In the genomic region with DNA sequence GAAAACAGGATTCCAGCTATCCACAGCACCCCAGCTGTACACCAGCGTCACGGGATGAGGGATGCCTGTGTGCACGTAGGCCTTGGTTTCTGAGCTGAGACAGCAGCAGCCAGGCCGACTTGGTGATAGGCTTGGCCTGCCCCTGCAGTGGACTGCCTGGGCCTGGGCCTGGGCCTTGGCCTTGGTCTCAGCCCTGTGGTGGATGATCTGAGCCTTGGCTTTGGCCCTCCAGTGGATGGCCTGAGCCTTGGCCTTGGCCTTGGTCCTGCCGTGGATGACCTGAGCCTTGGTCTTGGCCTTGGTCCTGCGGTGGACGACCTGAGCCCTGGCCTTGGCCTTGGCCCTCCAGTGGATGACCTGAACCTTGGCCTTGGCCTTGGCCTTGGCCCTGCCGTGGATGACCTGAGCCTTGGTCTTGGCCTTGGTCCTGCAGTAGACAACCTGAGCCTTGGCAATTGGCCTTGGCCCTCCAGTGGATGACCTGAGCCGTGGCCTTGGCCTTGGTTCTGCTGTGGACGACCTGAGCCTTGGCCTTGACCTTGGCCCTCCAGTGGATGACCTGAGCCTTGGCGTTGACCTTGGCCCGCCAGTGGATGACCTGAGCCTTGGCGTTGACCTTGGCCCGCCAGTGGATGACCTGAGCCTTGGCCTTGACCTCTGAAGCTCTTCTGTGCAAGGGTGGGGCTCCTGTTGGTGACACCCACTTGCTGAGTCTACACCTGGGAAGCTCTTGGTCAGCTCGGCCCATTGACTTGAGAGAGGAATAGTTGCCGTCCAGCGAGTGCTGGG, we compare ENCODE assay signal across 17 cellular contexts.
DNase-seq lines count a peak whose midpoint lies in the region; ATAC-seq, FAIRE-seq and TF ChIP-seq lines count a peak whose summit lies in the region.
"Had no signal": no experiment of that assay in that cellular context is flagged by ENCODE, and none has a peak within 500 bp of the region (broad histone marks: within the 10 kb centered on the region; RNA-seq: fewer than 3 reads in every experiment).

No MANE protein-coding gene starts in this region.

- H3K4ac ChIP-seq in H1 (replicated peaks; ENCODE audit: insufficient read length, low read depth, low read length): peak overlapping the region; percentile 59

- TF ChIP-seq POLR2A in H1 (IDR thresholded peaks at IDR 0.05; ENCODE audit: control extremely low read depth in 1 of 2, low read depth in 2 of 2, low read length in 2 of 2) (no peak), right lobe of liver (IDR thresholded peaks at IDR 0.05) (no peak), sigmoid colon (IDR thresholded peaks at IDR 0.05) (no peak)

- no peaks in the 10 kb centered on the region for H3K23me2 ChIP-seq in H1 (ENCODE audit: low read depth, low read length)

- peaks cover 0 to 89% of the 10 kb centered on the region in 2 experiments for H3K79me2 ChIP-seq in H1 (ENCODE audit: control insufficient read depth in 1 of 2, insufficient read depth in 2 of 2, low read length in 2 of 2)

- H3K23ac ChIP-seq in H1 (ENCODE audit: insufficient read length): no peak overlapping the region

- H3K79me1 ChIP-seq in H1 (ENCODE audit: low read depth, low read length): peaks cover 18% of the 10 kb centered on the region

- no peaks in the 10 kb centered on the region for H3K9me3 ChIP-seq in H1 (ENCODE audit: insufficient read depth in 2 of 2, low read depth in 1 of 2, low read length in 1 of 2)
- H3K9me3 ChIP-seq in right lobe of liver: no peaks in the 10 kb centered on the region
- H3K9me3 ChIP-seq in sigmoid colon: no peaks in the 10 kb centered on the region
- H3K9me3 ChIP-seq: pancreas had no signal

- peak overlapping the region; percentile 71 for H2BK5ac ChIP-seq in H1 (ENCODE audit: low read depth, low read length)

- no peak overlapping the region for H3K14ac ChIP-seq in H1 (ENCODE audit: insufficient read length)

- H3K9ac ChIP-seq in H1 (replicated peaks in 1 of 4; ENCODE audit: extremely low read depth in 1 of 4, low read depth in 3 of 4, low read length in 3 of 4): no peak overlapping the region

- H2BK20ac ChIP-seq in H1 (ENCODE audit: low read length): no peak overlapping the region

- H2AFZ ChIP-seq in H1 (ENCODE audit: low read length): no peak overlapping the region

- no peak for TF ChIP-seq RAD21 in H1 (IDR thresholded peaks at IDR 0.05 in 1 of 2, conservative IDR thresholded peaks at IDR 0.05 in 1 of 2; ENCODE audit: low read depth in 2 of 2, low read length in 2 of 2)

- H2AK5ac ChIP-seq in H1 (ENCODE audit: low read depth, low read length): no peak overlapping the region

- H3K4me1 ChIP-seq in H1 (replicated peaks in 1 of 4; ENCODE audit: control insufficient read depth in 3 of 4, insufficient read depth in 4 of 4, low read length in 3 of 4) (peaks cover 0 to 14% (median 3%) of the 10 kb centered on the region in 4 experiments; a peak in 4 of 7 replicates), right lobe of liver (peaks cover 0 to 20% (median 4%) of the 10 kb centered on the region in 4 donors), sigmoid colon (peaks cover 0 to 54% (median 48%) of the 10 kb centered on the region in 4 donors)
- H3K4me1 ChIP-seq: pancreas had no signal

- H3K36me3 ChIP-seq in H1 (ENCODE audit: control insufficient read depth in 2 of 4, insufficient read depth in 4 of 4, low read length in 3 of 4) (peaks cover 0 to 4% (median 2%) of the 10 kb centered on the region in 4 experiments; a peak in 4 of 8 replicates), right lobe of liver (peaks cover 0 to 1% (median 0%) of the 10 kb centered on the region in 4 donors), sigmoid colon (no peaks in the 10 kb centered on the region)
- H3K36me3 ChIP-seq: pancreas had no signal

- H3K27ac ChIP-seq in H1 (ENCODE audit: low read depth, low read length) (no peak overlapping the region), right lobe of liver (peak overlapping the region; percentile 43 to 83 (median 59)), sigmoid colon (peak overlapping the region; percentile 38 to 93 (median 86))
- H3K27ac ChIP-seq: pancreas had no signal

- DNase-seq in AG10803 (ENCODE audit: low read depth) (peak; percentile 36), H1 (ENCODE audit: low read depth in 1 of 2, low spot score in 2 of 2) (no peak), right lobe of liver (no peak), sigmoid colon (peak; percentile 78), kidney glomerular epithelial cell (lab: John Stamatoyannopoulos, UW) (no peak)
- DNase-seq: activated CD4-positive, alpha-beta T cell treated with anti-CD3 and anti-CD28 coated beads for 36 hours; activated naive CD8-positive, alpha-beta T cell treated with anti-CD3 and anti-CD28 coated beads, Interleukin-2, amount 10 ng/mL, durations not matched to agents 7 days and 5 days; activated T-cell treated with anti-CD3 and anti-CD28 coated beads, Interleukin-2, amount 50 U/mL, for 1 hour; GOT3; mammary epithelial cell; NCI-H1092; NK-92 treated with Interleukin-12 subunit alpha and Interleukin-12 subunit beta, amount 100 ng/mL, for 24 hours had no signal

- peaks cover 12 to 36% of the 10 kb centered on the region in 2 experiments for H4K20me1 ChIP-seq in H1 (replicated peaks in 1 of 2; ENCODE audit: control insufficient read depth in 1 of 2, insufficient read depth in 2 of 2, low read length in 2 of 2)

- H2BK15ac ChIP-seq in H1 (ENCODE audit: low read length): no peak overlapping the region; the same call in 1 of the 2 replicates

- ATAC-seq in right lobe of liver (peak; percentile 4 to 16 (median 8)), GM21390 (IDR thresholded peaks at IDR 0.05; ENCODE audit: unreplicated experiment) (no peak), HG02973 (IDR thresholded peaks at IDR 0.05; ENCODE audit: unreplicated experiment) (no peak), GM19035 (IDR thresholded peaks at IDR 0.05; ENCODE audit: unreplicated experiment) (no peak)
- ATAC-seq: activated CD4-positive, alpha-beta T cell treated with anti-CD3 and anti-CD28 coated beads for 36 hours had no signal

- FAIRE-seq in H1 (lab: Jason Lieb, UNC): no peak
- FAIRE-seq: A204.1, pancreas had no signal

- peak overlapping the region; percentile 72; the same call in 1 of the 2 replicates for H4K8ac ChIP-seq in H1 (ENCODE audit: extremely low read depth, insufficient read depth, low read length)

- H3K18ac ChIP-seq in H1 (ENCODE audit: extremely low read depth, low read length): no peak overlapping the region

- H3K27me3 ChIP-seq in H1 (replicated peaks in 1 of 4; ENCODE audit: control insufficient read depth in 3 of 4, extremely low read depth in 1 of 4, insufficient read depth in 3 of 4, low read length in 3 of 4): no peaks in the 10 kb centered on the region
- H3K27me3 ChIP-seq in right lobe of liver: no peaks in the 10 kb centered on the region
- H3K27me3 ChIP-seq in sigmoid colon: no peaks in the 10 kb centered on the region
- H3K27me3 ChIP-seq: pancreas had no signal

- H3K56ac ChIP-seq in H1 (replicated peaks; ENCODE audit: insufficient read length, low read depth, low read length): no peak overlapping the region

- no peak for TF ChIP-seq CTCF in AG10803 (conservative IDR thresholded peaks at IDR 0.05; ENCODE audit: low read length)
- TF ChIP-seq CTCF in H1 (IDR thresholded peaks at IDR 0.05; ENCODE audit: control extremely low read depth in 1 of 3, insufficient read depth in 1 of 3, low read depth in 1 of 3, low read length in 3 of 3): no peak
- no peak for TF ChIP-seq CTCF in right lobe of liver (IDR thresholded peaks at IDR 0.05)
- TF ChIP-seq CTCF in sigmoid colon (IDR thresholded peaks at IDR 0.05): no peak

- H2BK12ac ChIP-seq in H1 (ENCODE audit: low read depth, low read length): peak overlapping the region; percentile 87; the same call in 1 of the 2 replicates

- 90% methylated on average over 17 of the region's 17 CpGs; no CpG with 5 or more reads in 1 of the 2 experiments for WGBS in H1 (ENCODE audit: extremely low coverage in 1 of 2, insufficient coverage in 1 of 2, insufficient read length in 1 of 2, insufficient replicate concordance in 2 of 2, low coverage in 1 of 2, low lambda C conversion rate in 2 of 2, missing lambda C conversion rate in 1 of 2), 2 experiments
- WGBS in right lobe of liver (ENCODE audit: insufficient coverage, low coverage, low lambda C conversion rate, missing lambda C conversion rate): 100% methylated on average over 2 of the region's 17 CpGs
- 95% methylated on average over 17 of the region's 17 CpGs for WGBS in sigmoid colon, 2 donors

- no peak overlapping the region for H3K4me2 ChIP-seq in H1 (ENCODE audit: insufficient read depth in 1 of 2, low read depth in 2 of 2, low read length in 2 of 2)

- POLR2A ChIA-PET in H1 (lab: Charles Lee; ENCODE audit: partially characterized antibody): interaction anchor here (1.1 to 1.4 kb wide), 2 partner anchors 9 to 10 kb away, joined by 3 to 6 read pairs; no protein-coding TSS in a partner anchor

- TF ChIP-seq EP300 in H1 (IDR thresholded peaks at IDR 0.05; ENCODE audit: borderline replicate concordance in 1 of 2, low read depth in 2 of 2, low read length in 2 of 2) (no peak), sigmoid colon (IDR thresholded peaks at IDR 0.05) (no peak)

- H4K91ac ChIP-seq in H1 (replicated peaks; ENCODE audit: insufficient read length, low read length): no peak overlapping the region

- intact Hi-C loops in right lobe of liver (cut with DNase I) (no loop called here), sigmoid colon (cut with DNase I) (loop anchor here (5.0 kb wide), 1 partner anchor 94 kb away; a partner anchor contains a TSS)

- CTCF ChIA-PET in H1 (lab: Charles Lee; ENCODE audit: partially characterized antibody): interaction anchor here (0.6 to 0.8 kb wide), 2 partner anchors 29 to 68 kb away, joined by 3 read pairs; no protein-coding TSS in a partner anchor

- no peak overlapping the region for H4K5ac ChIP-seq in H1 (ENCODE audit: insufficient read length, low read depth, low read length)

- no peak overlapping the region for H2BK120ac ChIP-seq in H1 (replicated peaks; ENCODE audit: low read depth, low read length)

- H3K4me3 ChIP-seq in AG10803 (ENCODE audit: low read length): no peak overlapping the region
- H3K4me3 ChIP-seq in H1 (ENCODE audit: extremely low read depth in 1 of 4, insufficient read depth in 2 of 4, low read depth in 3 of 4, low read length in 4 of 4): no peak overlapping the region
- H3K4me3 ChIP-seq in right lobe of liver: no peak overlapping the region
- H3K4me3 ChIP-seq in sigmoid colon: no peak overlapping the region
- H3K4me3 ChIP-seq: pancreas had no signal

TF ChIP-seq in H1, 55 proteins besides CTCF, POLR2A, EP300 and RAD21:
- TF ChIP-seq KDM5A (IDR thresholded peaks at IDR 0.05; ENCODE audit: low read length) (no peak), YY1 (IDR thresholded peaks at IDR 0.05; ENCODE audit: low read depth, low read length) (no peak)

Comparison
In these comparisons a context has a peak if more than half of its experiments do, and no peak if none do; other contexts are left out.
1. DNase-seq: peak in AG10803 (single experiment) and sigmoid colon (single experiment); none in H1 (0 of 2), right lobe of liver (0 of 3) and kidney glomerular epithelial cell (single experiment).
2. ATAC-seq: peak in right lobe of liver (4 of 4); none in GM21390 (single experiment), HG02973 (single experiment) and GM19035 (single experiment).